In the genomic region with DNA sequence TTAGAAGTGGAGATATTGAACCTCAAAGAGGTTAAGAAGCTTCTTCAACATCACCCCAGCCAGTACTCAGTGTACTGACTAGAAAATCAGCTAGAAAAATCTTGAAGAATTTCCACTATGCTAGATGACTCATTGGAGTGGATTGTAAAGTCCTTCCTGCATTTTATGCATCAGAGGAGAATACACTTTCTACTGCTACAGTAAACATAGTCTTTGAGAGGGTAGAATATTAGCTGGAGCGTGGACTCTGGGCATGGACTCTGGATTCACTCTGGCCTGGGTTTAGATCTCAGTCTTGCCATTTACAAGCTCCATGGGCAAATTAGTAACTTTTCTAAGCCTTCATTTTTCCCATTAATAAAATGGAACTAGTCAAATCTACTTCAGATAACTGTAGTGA, we compare ENCODE assay signal across 10 cellular contexts.
DNase-seq lines count a peak whose midpoint lies in the region; ATAC-seq and TF ChIP-seq lines count a peak whose summit lies in the region.
"Had no signal": no experiment of that assay in that cellular context is flagged by ENCODE, and none has a peak within 500 bp of the region (broad histone marks: within the 10 kb centered on the region; RNA-seq: fewer than 3 reads in every experiment).

No MANE protein-coding gene starts in this region.

- H2BK120ac ChIP-seq in mesenchymal stem cell (ENCODE audit: low read depth, low read length) = no peak overlapping the region

- H3K4me1 ChIP-seq in mesenchymal stem cell (ENCODE audit: control insufficient read depth, insufficient read depth, low read depth, low read length) (peaks cover 5% of the 10 kb centered on the region), MM.1S (ENCODE audit: low read length) (no peaks in the 10 kb centered on the region)

- H3K9ac ChIP-seq in mesenchymal stem cell (ENCODE audit: low read length) = peak overlapping the region; percentile 9
- H3K9ac ChIP-seq in MM.1S (ENCODE audit: low read length) = no peak overlapping the region

- no peak overlapping the region for H3K23ac ChIP-seq in mesenchymal stem cell (ENCODE audit: low read length in 2 of 2)

- H2BK15ac ChIP-seq in mesenchymal stem cell (ENCODE audit: low read depth, poor library complexity, severe bottlenecking) = no peak overlapping the region

- no peak overlapping the region for H3K14ac ChIP-seq in mesenchymal stem cell (ENCODE audit: low read length in 2 of 2)

- no peak overlapping the region for H2AK5ac ChIP-seq in mesenchymal stem cell (ENCODE audit: low read length, severe bottlenecking)

- no peak overlapping the region for H3K4ac ChIP-seq in mesenchymal stem cell (ENCODE audit: low read depth in 1 of 2, low read length in 2 of 2)

- H2BK12ac ChIP-seq in mesenchymal stem cell (ENCODE audit: low read length in 2 of 2) = no peak overlapping the region

- H3K36me3 ChIP-seq in mesenchymal stem cell (ENCODE audit: control insufficient read depth in 1 of 2, insufficient read depth in 2 of 2, low read depth in 1 of 2, low read length in 2 of 2) (no peaks in the 10 kb centered on the region), MM.1S (replicated peaks; ENCODE audit: insufficient read depth, low read length) (no peaks in the 10 kb centered on the region), H7 (replicated peaks; ENCODE audit: control insufficient read depth, insufficient read depth, low read length) (no peaks in the 10 kb centered on the region)

- peak; percentile 63 for DNase-seq in AG08396 (ENCODE audit: low spot score)
- peak; percentile 91 for DNase-seq in M059J (ENCODE audit: low read depth)
- DNase-seq in dermis blood vessel endothelial cell = peak; percentile 10
- DNase-seq in mesenchymal stem cell = peak; percentile 84
- DNase-seq in SKM-1 (lab: John Stamatoyannopoulos, UW; ENCODE audit: unreplicated experiment) = no peak
- no peak for DNase-seq in MM.1S
- DNase-seq in H7 = no peak
- DNase-seq: activated CD4-positive, alpha-beta T cell treated with anti-CD3 and anti-CD28 coated beads, Interleukin-2, amount 10 ng/mL, durations not matched to agents 7 days and 5 days; retina had no signal

- H3K4me3 ChIP-seq in mesenchymal stem cell (ENCODE audit: insufficient read depth in 1 of 2, low read depth in 1 of 2, low read length in 2 of 2) = no peak overlapping the region
- no peak overlapping the region for H3K4me3 ChIP-seq in MM.1S (ENCODE audit: low read length)
- no peak overlapping the region for H3K4me3 ChIP-seq in H7 (ENCODE audit: insufficient read depth, low read depth, low read length)

- H3K27me3 ChIP-seq in mesenchymal stem cell (ENCODE audit: control insufficient read depth in 1 of 2, insufficient read depth in 1 of 2, low read length in 2 of 2) (no peaks in the 10 kb centered on the region), MM.1S (replicated peaks; ENCODE audit: insufficient read depth, low read length) (no peaks in the 10 kb centered on the region), H7 (ENCODE audit: control insufficient read depth, insufficient read depth, low read length) (no peaks in the 10 kb centered on the region)

- no peak for ATAC-seq in HG02571 (IDR thresholded peaks at IDR 0.05; ENCODE audit: unreplicated experiment)

- no peaks in the 10 kb centered on the region for H3K79me2 ChIP-seq in MM.1S (ENCODE audit: low read length)

- H3K4me2 ChIP-seq in mesenchymal stem cell (ENCODE audit: low read length, poor library complexity, severe bottlenecking) = no peak overlapping the region
- H3K4me2 ChIP-seq in MM.1S (ENCODE audit: low read depth, low read length) = no peak overlapping the region

- no peaks in the 10 kb centered on the region for H4K20me1 ChIP-seq in MM.1S (ENCODE audit: insufficient read depth, low read length)

- H3K18ac ChIP-seq in mesenchymal stem cell (ENCODE audit: low read depth in 1 of 2, low read length in 2 of 2) = no peak overlapping the region

- H4K8ac ChIP-seq in mesenchymal stem cell (ENCODE audit: low read length) = no peak overlapping the region

- no peak overlapping the region for H4K91ac ChIP-seq in mesenchymal stem cell (ENCODE audit: low read length)

- no peaks in the 10 kb centered on the region for H3K79me1 ChIP-seq in mesenchymal stem cell (replicated peaks; ENCODE audit: low read length, poor library complexity, severe bottlenecking)

- H3K9me3 ChIP-seq in mesenchymal stem cell (ENCODE audit: control insufficient read depth, low read length) = peaks cover 18% of the 10 kb centered on the region
- no peaks in the 10 kb centered on the region for H3K9me3 ChIP-seq in MM.1S (replicated peaks; ENCODE audit: insufficient read depth, low read length)

- no peaks in the 10 kb centered on the region for H3F3A ChIP-seq in MM.1S (ENCODE audit: insufficient read depth, low read length)

- no peak overlapping the region for H2BK5ac ChIP-seq in mesenchymal stem cell (ENCODE audit: low read depth, low read length, poor library complexity, severe bottlenecking)

- WGBS in mesenchymal stem cell = 0% methylated on average over 1 of the region's 1 CpG

- H3K9me2 ChIP-seq in MM.1S (replicated peaks; ENCODE audit: insufficient read depth, low read length) = no peaks in the 10 kb centered on the region

- no peak overlapping the region for H2AFZ ChIP-seq in mesenchymal stem cell (ENCODE audit: low read depth, low read length)
- no peak overlapping the region for H2AFZ ChIP-seq in MM.1S (ENCODE audit: low read length)

- peak overlapping the region; percentile 36 for H3K27ac ChIP-seq in mesenchymal stem cell (ENCODE audit: low read length, poor library complexity, severe bottlenecking)
- H3K27ac ChIP-seq in MM.1S (ENCODE audit: low read length) = no peak overlapping the region

- TF ChIP-seq CTCF in MM.1S (IDR thresholded peaks at IDR 0.05; ENCODE audit: low read length) = no peak

Comparison
In these comparisons a context has a peak if more than half of its experiments do, and no peak if none do; other contexts are left out.
1. DNase-seq: peak in AG08396 (single experiment), M059J (single experiment), dermis blood vessel endothelial cell (single experiment) and mesenchymal stem cell (single experiment); none in SKM-1 (single experiment), MM.1S (single experiment) and H7 (single experiment).